In the genomic region with DNA sequence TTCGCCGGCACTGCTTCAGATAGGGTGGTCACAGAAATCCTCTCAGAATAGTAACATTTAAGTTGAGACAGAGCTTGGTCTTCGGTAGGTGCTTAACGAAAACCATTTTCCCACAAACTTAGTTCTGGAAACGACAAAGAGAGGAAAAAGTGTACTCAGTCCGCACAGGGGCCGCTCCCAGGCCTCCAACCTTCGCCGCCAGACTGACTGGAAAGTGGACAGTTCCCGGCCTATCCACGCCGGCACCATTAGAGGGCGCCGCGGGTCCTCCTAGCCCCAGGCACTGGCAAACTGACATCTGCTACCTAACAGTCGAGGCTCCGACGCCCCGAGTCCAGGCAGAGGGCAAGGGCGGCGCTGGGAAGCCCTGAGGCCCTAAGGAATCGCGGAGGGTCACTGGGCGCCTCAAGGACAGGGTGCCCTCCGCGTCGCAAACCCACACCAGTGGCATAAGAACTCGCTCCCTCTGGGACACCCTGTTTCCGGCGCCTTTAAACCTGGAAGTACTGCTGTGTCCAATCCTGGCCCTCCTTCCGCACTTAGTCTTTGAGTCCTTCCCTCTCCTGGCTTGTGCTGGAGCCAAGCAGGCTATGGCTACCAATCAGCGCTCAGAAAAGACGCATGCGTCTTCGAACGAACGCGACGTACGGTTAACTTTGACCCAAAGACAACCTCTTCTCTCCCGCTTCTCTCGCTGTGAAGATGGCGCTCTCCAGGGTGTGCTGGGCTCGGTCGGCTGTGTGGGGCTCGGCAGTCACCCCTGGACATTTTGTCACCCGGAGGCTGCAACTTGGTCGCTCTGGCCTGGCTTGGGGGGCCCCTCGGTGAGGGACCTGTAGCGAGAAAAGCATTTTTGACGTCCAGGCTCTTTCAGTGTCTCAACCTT, we compare ENCODE assay signal across 1 cellular context.
TF ChIP-seq lines count a peak whose summit lies in the region.

LETMD1 (plus strand) TSS at position 673 of the 886 bp plus-strand sequence; CDS start at position 703, 30 bp downstream.

TF ChIP-seq in GM12878, 131 proteins besides CTCF, POLR2A, EP300 and RAD21 (continued from another document and continues in another):
- TF ChIP-seq REST (IDR thresholded peaks at IDR 0.05; ENCODE audit: low read depth, low read length) (peak; percentile 66), FOXM1 (IDR thresholded peaks at IDR 0.05; ENCODE audit: low read depth, low read length) (no peak), SUPT20H (IDR thresholded peaks at IDR 0.05; ENCODE audit: borderline replicate concordance, control insufficient read depth, low read depth, low read length) (no peak), NR2C1 (IDR thresholded peaks at IDR 0.05) (peak; percentile 93), YY1 (IDR thresholded peaks at IDR 0.05; ENCODE audit: low read depth, low read length) (peak; percentile 95), TCF12 (IDR thresholded peaks at IDR 0.05; ENCODE audit: low read depth, low read length) (peak; percentile 43; the same call in 1 of the 2 replicates), FOS (IDR thresholded peaks at IDR 0.05; ENCODE audit: borderline replicate concordance, extremely low read depth, insufficient read length) (no peak), SMAD1 (IDR thresholded peaks at IDR 0.05; ENCODE audit: low read depth, partially characterized antibody) (no peak), RBBP5 (conservative IDR thresholded peaks at IDR 0.05) (no peak), KDM1A (IDR thresholded peaks at IDR 0.05; ENCODE audit: borderline replicate concordance) (no peak), KLF5 (IDR thresholded peaks at IDR 0.05; ENCODE audit: partially characterized antibody) (peak; percentile 60), ZNF592 (IDR thresholded peaks at IDR 0.05) (no peak), IKZF2 (IDR thresholded peaks at IDR 0.05) (peak; percentile 66 to 74; a peak in 1 of 4 replicates), PML (IDR thresholded peaks at IDR 0.05; ENCODE audit: low read length) (peak; percentile 89), SMC3 (IDR thresholded peaks at IDR 0.05; ENCODE audit: borderline replicate concordance, low read length) (peak; percentile 65), CEBPB (IDR thresholded peaks at IDR 0.05; ENCODE audit: borderline replicate concordance in 1 of 2, low read depth in 2 of 2, low read length in 2 of 2) (no peak), CHD4 (IDR thresholded peaks at IDR 0.05) (no peak), EZH2 (IDR thresholded peaks at IDR 0.05; ENCODE audit: borderline replicate concordance, control insufficient read depth, low read depth, low read length) (no peak), SIN3A (IDR thresholded peaks at IDR 0.05; ENCODE audit: low read depth, low read length) (peak; percentile 90), NR2F1 (conservative IDR thresholded peaks at IDR 0.05) (peak; percentile 77), EED (IDR thresholded peaks at IDR 0.05; ENCODE audit: low read depth) (peak; percentile 77), IKZF1 (conservative IDR thresholded peaks at IDR 0.05) (peak; percentile 93), ZSCAN29 (IDR thresholded peaks at IDR 0.05) (no peak), TBL1XR1 (IDR thresholded peaks at IDR 0.05; ENCODE audit: low read depth, low read length) (no peak; the same call in 1 of the 2 replicates), PKNOX1 (IDR thresholded peaks at IDR 0.05) (peak; percentile 52; the same call in 1 of the 2 replicates), JUNB (IDR thresholded peaks at IDR 0.05) (no peak), CHD2 (IDR thresholded peaks at IDR 0.05; ENCODE audit: borderline replicate concordance, low read depth, low read length) (no peak), ZBTB33 (IDR thresholded peaks at IDR 0.05) (0 out of 2 replicates have a peak, but pooled peaks have one; percentile 16), BRCA1 (IDR thresholded peaks at IDR 0.05; ENCODE audit: low read depth, low read length) (no peak), ZNF24 (IDR thresholded peaks at IDR 0.05) (no peak), TCF3 (IDR thresholded peaks at IDR 0.05; ENCODE audit: borderline replicate concordance, insufficient read depth, low read depth, low read length) (peak; percentile 68), HDAC2 (IDR thresholded peaks at IDR 0.05) (no peak), ASH2L (IDR thresholded peaks at IDR 0.05; ENCODE audit: borderline replicate concordance, low read depth) (0 out of 2 replicates have a peak, but pooled peaks have one; percentile 37), POLR2AphosphoS5 (IDR thresholded peaks at IDR 0.05; ENCODE audit: low read length) (peak; percentile 96), MEF2A (IDR thresholded peaks at IDR 0.05; ENCODE audit: insufficient read depth, low read depth, low read length) (no peak), SUZ12 (IDR thresholded peaks at IDR 0.05; ENCODE audit: unreplicated experiment) (no peak), SREBF1 (IDR thresholded peaks at IDR 0.05; ENCODE audit: low read length) (no peak), NRF1 (conservative IDR thresholded peaks at IDR 0.05; ENCODE audit: low read depth, low read length) (peak; percentile 29; the same call in 1 of the 2 replicates), GATAD2B (conservative IDR thresholded peaks at IDR 0.05; ENCODE audit: low read depth) (peak; percentile 79), BHLHE40 (IDR thresholded peaks at IDR 0.05; ENCODE audit: borderline replicate concordance in 1 of 2, low read depth in 2 of 2, low read length in 1 of 2) (peak; percentile 41 to 47; a peak in 1 of 4 replicates)
- TF ChIP-seq, protein P1, sequence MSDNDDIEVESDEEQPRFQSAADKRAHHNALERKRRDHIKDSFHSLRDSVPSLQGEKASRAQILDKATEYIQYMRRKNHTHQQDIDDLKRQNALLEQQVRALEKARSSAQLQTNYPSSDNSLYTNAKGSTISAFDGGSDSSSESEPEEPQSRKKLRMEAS (IDR thresholded peaks at IDR 0.05; ENCODE audit: low read depth, low read length): peak; percentile 71; the same call in 1 of the 2 replicates
- TF ChIP-seq, protein P2, sequence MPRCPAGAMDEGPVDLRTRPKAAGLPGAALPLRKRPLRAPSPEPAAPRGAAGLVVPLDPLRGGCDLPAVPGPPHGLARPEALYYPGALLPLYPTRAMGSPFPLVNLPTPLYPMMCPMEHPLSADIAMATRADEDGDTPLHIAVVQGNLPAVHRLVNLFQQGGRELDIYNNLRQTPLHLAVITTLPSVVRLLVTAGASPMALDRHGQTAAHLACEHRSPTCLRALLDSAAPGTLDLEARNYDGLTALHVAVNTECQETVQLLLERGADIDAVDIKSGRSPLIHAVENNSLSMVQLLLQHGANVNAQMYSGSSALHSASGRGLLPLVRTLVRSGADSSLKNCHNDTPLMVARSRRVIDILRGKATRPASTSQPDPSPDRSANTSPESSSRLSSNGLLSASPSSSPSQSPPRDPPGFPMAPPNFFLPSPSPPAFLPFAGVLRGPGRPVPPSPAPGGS (IDR thresholded peaks at IDR 0.05; ENCODE audit: borderline replicate concordance, insufficient read depth, low read depth, low read length, poor library complexity, severe bottlenecking): no peak
- TF ChIP-seq, protein P3, sequence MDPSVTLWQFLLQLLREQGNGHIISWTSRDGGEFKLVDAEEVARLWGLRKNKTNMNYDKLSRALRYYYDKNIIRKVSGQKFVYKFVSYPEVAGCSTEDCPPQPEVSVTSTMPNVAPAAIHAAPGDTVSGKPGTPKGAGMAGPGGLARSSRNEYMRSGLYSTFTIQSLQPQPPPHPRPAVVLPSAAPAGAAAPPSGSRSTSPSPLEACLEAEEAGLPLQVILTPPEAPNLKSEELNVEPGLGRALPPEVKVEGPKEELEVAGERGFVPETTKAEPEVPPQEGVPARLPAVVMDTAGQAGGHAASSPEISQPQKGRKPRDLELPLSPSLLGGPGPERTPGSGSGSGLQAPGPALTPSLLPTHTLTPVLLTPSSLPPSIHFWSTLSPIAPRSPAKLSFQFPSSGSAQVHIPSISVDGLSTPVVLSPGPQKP (IDR thresholded peaks at IDR 0.05; ENCODE audit: low read depth, low read length): 0 out of 2 replicates have a peak, but pooled peaks have one; percentile 60
- TF ChIP-seq, protein P4, sequence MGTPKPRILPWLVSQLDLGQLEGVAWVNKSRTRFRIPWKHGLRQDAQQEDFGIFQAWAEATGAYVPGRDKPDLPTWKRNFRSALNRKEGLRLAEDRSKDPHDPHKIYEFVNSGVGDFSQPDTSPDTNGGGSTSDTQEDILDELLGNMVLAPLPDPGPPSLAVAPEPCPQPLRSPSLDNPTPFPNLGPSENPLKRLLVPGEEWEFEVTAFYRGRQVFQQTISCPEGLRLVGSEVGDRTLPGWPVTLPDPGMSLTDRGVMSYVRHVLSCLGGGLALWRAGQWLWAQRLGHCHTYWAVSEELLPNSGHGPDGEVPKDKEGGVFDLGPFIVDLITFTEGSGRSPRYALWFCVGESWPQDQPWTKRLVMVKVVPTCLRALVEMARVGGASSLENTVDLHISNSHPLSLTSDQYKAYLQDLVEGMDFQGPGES (IDR thresholded peaks at IDR 0.05): peak; percentile 14; the same call in 1 of the 2 replicates
